1 cellular context compared by ENCODE assay signal in genomic region chr19:36128392-36128736, GRCh38.
TF ChIP-seq lines count a peak whose summit lies in the region.

No MANE protein-coding gene starts in this region.

TF ChIP-seq in HepG2, 621 proteins besides CTCF, POLR2A, EP300 and RAD21:
- TF ChIP-seq KIAA2018 (CRISPR knock-in tag; IDR thresholded peaks at IDR 0.05; ENCODE audit: borderline replicate concordance) (0 out of 2 replicates have a peak, but pooled peaks have one; percentile 6), POLR2G (IDR thresholded peaks at IDR 0.05; ENCODE audit: low read depth, low read length) (peak; percentile 48), AHR (CRISPR knock-in tag; IDR thresholded peaks at IDR 0.05) (no peak), ZNF296 (CRISPR knock-in tag; conservative IDR thresholded peaks at IDR 0.05) (no peak), ZNF790 (CRISPR knock-in tag; IDR thresholded peaks at IDR 0.05; ENCODE audit: borderline replicate concordance) (peak; percentile 17; the same call in 1 of the 2 replicates), ZNF652 (CRISPR knock-in tag; IDR thresholded peaks at IDR 0.05; ENCODE audit: borderline replicate concordance, low read depth) (peak; percentile 63; the same call in 1 of the 2 replicates), ZNF672 (CRISPR knock-in tag; IDR thresholded peaks at IDR 0.05) (no peak), ARNTL (CRISPR knock-in tag; IDR thresholded peaks at IDR 0.05) (no peak), ZNF451 (CRISPR knock-in tag; IDR thresholded peaks at IDR 0.05) (no peak), PHF21A (CRISPR knock-in tag; IDR thresholded peaks at IDR 0.05) (0 out of 2 replicates have a peak, but pooled peaks have one; percentile 5), PTBP1 (IDR thresholded peaks at IDR 0.05; ENCODE audit: low read depth, low read length, poor library complexity, severe bottlenecking) (no peak), ZNF180 (CRISPR knock-in tag; IDR thresholded peaks at IDR 0.05; ENCODE audit: borderline replicate concordance, low read depth) (no peak), MTF2 (CRISPR knock-in tag; IDR thresholded peaks at IDR 0.05; ENCODE audit: borderline replicate concordance) (0 out of 2 replicates have a peak, but pooled peaks have one; percentile 48), MYC (CRISPR knock-in tag; IDR thresholded peaks at IDR 0.05; ENCODE audit: borderline replicate concordance) (no peak), ZNF563 (CRISPR knock-in tag; IDR thresholded peaks at IDR 0.05) (peak; percentile 47; the same call in 1 of the 2 replicates), ZNF343 (CRISPR knock-in tag; IDR thresholded peaks at IDR 0.05) (0 out of 2 replicates have a peak, but pooled peaks have one; percentile 2), ZNF572 (CRISPR knock-in tag; IDR thresholded peaks at IDR 0.05) (no peak), SRF (IDR thresholded peaks at IDR 0.05; ENCODE audit: low read depth, low read length) (0 out of 2 replicates have a peak, but pooled peaks have one; percentile 3), MTERF4 (CRISPR knock-in tag; IDR thresholded peaks at IDR 0.05) (peak; percentile 76; the same call in 1 of the 2 replicates), MIER2 (CRISPR knock-in tag; IDR thresholded peaks at IDR 0.05) (no peak), ZNF7 (CRISPR knock-in tag; IDR thresholded peaks at IDR 0.05) (no peak)
- TF ChIP-seq, protein P1, sequence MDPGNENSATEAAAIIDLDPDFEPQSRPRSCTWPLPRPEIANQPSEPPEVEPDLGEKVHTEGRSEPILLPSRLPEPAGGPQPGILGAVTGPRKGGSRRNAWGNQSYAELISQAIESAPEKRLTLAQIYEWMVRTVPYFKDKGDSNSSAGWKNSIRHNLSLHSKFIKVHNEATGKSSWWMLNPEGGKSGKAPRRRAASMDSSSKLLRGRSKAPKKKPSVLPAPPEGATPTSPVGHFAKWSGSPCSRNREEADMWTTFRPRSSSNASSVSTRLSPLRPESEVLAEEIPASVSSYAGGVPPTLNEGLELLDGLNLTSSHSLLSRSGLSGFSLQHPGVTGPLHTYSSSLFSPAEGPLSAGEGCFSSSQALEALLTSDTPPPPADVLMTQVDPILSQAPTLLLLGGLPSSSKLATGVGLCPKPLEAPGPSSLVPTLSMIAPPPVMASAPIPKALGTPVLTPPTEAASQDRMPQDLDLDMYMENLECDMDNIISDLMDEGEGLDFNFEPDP (CRISPR knock-in tag; conservative IDR thresholded peaks at IDR 0.05): 0 out of 2 replicates have a peak, but pooled peaks have one; percentile 32
TF ChIP-seq in HepG2: peak in this region for 11.
